In the genomic region with DNA sequence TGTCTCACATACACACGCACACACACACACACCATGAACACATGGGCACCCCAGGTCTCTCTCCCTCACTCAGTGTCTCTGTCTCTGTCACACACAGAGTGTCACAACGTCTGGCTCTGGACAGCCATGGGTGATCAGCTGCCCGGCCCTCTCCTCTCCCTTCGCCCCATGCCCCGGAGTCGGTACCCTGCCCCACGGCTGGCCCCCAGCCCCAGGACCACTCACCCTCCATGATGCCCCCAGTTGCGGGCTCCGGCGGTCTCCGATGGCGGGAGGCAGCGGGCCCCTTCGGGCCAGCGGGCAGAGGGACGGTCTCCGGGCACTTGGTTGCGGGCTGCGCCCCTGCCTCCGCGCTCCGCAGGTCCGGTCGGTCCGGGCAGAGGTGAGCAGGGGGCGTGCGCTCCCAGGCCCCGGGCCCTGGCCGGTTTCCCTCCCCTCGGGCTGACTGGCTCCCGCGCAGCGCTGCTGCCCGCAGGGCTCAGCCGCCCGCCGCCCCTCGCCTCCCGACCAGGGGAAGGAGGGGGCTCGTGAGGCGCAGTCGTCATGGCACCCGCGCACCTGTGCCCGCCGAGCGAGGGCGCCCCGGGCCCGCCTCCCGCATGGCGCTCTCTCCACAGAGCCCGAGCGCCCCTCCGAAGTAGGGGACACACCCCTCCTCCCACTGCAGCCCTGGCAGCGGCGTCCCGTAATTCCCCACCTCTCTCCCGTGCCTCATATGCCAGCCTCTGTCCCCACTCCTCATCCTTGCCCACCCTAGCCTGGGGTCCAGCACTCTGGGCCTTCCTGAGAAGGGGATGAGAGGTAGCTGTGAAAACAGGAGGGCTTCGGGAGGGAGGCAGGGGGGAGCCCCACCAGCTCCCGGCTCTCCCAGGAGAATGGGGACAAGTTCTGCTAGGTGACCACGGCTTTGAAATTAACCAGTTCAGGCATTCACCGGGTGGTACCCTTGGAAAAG, we compare ENCODE assay signal across 10 cellular contexts. TPM values are rescaled to one million over a fixed set of nuclear protein-coding genes. Genes with fewer than 3 reads are reported as not detected.
DNase-seq lines count a peak whose midpoint lies in the region; ATAC-seq and TF ChIP-seq lines count a peak whose summit lies in the region.
"Had no signal": no experiment of that assay in that cellular context is flagged by ENCODE, and none has a peak within 500 bp of the region (broad histone marks: within the 10 kb centered on the region; RNA-seq: fewer than 3 reads in every experiment).

Gene NPFFR1, minus strand, starts transcription at position 560 of the 955 bp plus-strand sequence. Its CDS starts 328 bp downstream, at position 232.

- peaks cover 2% of the 10 kb centered on the region for H3K4me1 Mint-ChIP-seq in activated T-cell treated with anti-CD3 and anti-CD28 coated beads, Interleukin-2, amount 50 U/mL, for 4 hours (ENCODE audit: low read depth)
- peaks cover 3% of the 10 kb centered on the region for H3K4me1 Mint-ChIP-seq in activated T-cell treated with anti-CD3 and anti-CD28 coated beads, Interleukin-2, amount 50 U/mL, for 24 hours (ENCODE audit: low read depth)

- H3K4me3 ChIP-seq in dorsolateral prefrontal cortex (peak within 1 kb of the TSS; percentile 15 to 63 (median 46)), lung (peak within 1 kb of the TSS; percentile 6), upper lobe of left lung (peak within 1 kb of the TSS in 3 of 4 donors; percentile 43 to 49 (median 48))
- H3K4me3 ChIP-seq: mucosa of descending colon had no signal

- ATAC-seq in activated T-cell treated with anti-CD3 and anti-CD28 coated beads, Interleukin-2, amount 50 U/mL, for 4 hours, result peak; percentile 50 to 70
- ATAC-seq in lung (ENCODE audit: insufficient read depth, low FRiP score) (peak; percentile 27), upper lobe of left lung (ENCODE audit: low FRiP score in 2 of 2) (peak; percentile 63 to 67), GM21515 (IDR thresholded peaks at IDR 0.05; ENCODE audit: unreplicated experiment) (no peak), GM21529 (IDR thresholded peaks at IDR 0.05; ENCODE audit: unreplicated experiment) (no peak)
- ATAC-seq: mucosa of descending colon had no signal

- 8 to 20% methylated on average over 30 to 63 of the region's 63 CpGs for WGBS in lung, 2 donors
- 14 to 29% methylated on average over 11 to 30 of the region's 63 CpGs for WGBS in upper lobe of left lung, 2 donors

- H3K27ac ChIP-seq in dorsolateral prefrontal cortex (peak within 1 kb of the TSS in 2 of 59 donors; percentile 28 to 36), lung (ENCODE audit: low read depth in 1 of 2, low read length in 1 of 2) (no peak within 1 kb of the TSS), upper lobe of left lung (no peak within 1 kb of the TSS)

- TF ChIP-seq CTCF in dorsolateral prefrontal cortex (IDR thresholded peaks at IDR 0.05 in 54 of 56, conservative IDR thresholded peaks at IDR 0.05 in 2 of 56; ENCODE audit: low read depth in 1 of 56, partially characterized antibody in 56 of 56) (no peak), lung (IDR thresholded peaks at IDR 0.05; ENCODE audit: control extremely low read depth, extremely low read depth) (no peak), upper lobe of left lung (IDR thresholded peaks at IDR 0.05) (peak in 2 of 6 experiments; percentile 6 to 15)

- H3K9me3 Mint-ChIP-seq in activated T-cell treated with anti-CD3 and anti-CD28 coated beads, Interleukin-2, amount 50 U/mL, for 4 hours, result peaks cover 4% of the 10 kb centered on the region
- H3K9me3 Mint-ChIP-seq in activated T-cell treated with anti-CD3 and anti-CD28 coated beads, Interleukin-2, amount 50 U/mL, for 24 hours, result no peaks in the 10 kb centered on the region

- no peaks in the 10 kb centered on the region for H3K36me3 ChIP-seq in lung (ENCODE audit: control insufficient read depth in 2 of 2, insufficient read depth in 2 of 2, low read length in 2 of 2)
- H3K36me3 ChIP-seq in upper lobe of left lung, result no peaks in the 10 kb centered on the region

- H3K27me3 Mint-ChIP-seq in activated T-cell treated with anti-CD3 and anti-CD28 coated beads, Interleukin-2, amount 50 U/mL, for 4 hours (ENCODE audit: low read depth), result peaks cover 50% of the 10 kb centered on the region
- peaks cover 58% of the 10 kb centered on the region for H3K27me3 Mint-ChIP-seq in activated T-cell treated with anti-CD3 and anti-CD28 coated beads, Interleukin-2, amount 50 U/mL, for 24 hours

- H3K27ac Mint-ChIP-seq in activated T-cell treated with anti-CD3 and anti-CD28 coated beads, Interleukin-2, amount 50 U/mL, for 24 hours, result no peak within 1 kb of the TSS

- peaks cover 0 to 54% (median 23%) of the 10 kb centered on the region in 45 donors for H3K27me3 ChIP-seq in dorsolateral prefrontal cortex
- H3K27me3 ChIP-seq in lung (ENCODE audit: control insufficient read depth, insufficient read depth), result no peaks in the 10 kb centered on the region
- peaks cover 0 to 8% (median 4%) of the 10 kb centered on the region in 4 donors for H3K27me3 ChIP-seq in upper lobe of left lung

- intact Hi-C loops in dorsolateral prefrontal cortex (cut with DNase I), result no loop called here

- TF ChIP-seq EP300 in upper lobe of left lung (IDR thresholded peaks at IDR 0.05), result no peak

- DNase-seq in activated T-cell treated with anti-CD3 and anti-CD28 coated beads, Interleukin-2, amount 50 U/mL, for 4 hours, result no peak
- DNase-seq in activated T-cell treated with anti-CD3 and anti-CD28 coated beads, Interleukin-2, amount 50 U/mL, for 24 hours, result no peak
- DNase-seq in dorsolateral prefrontal cortex (no peak), lung (ENCODE audit: low spot score) (no peak), upper lobe of left lung (peak; percentile 40 to 88), dermis blood vessel endothelial cell (no peak)
- DNase-seq: mucosa of descending colon, SW 1271 had no signal

- no peak for TF ChIP-seq POLR2A in upper lobe of left lung (IDR thresholded peaks at IDR 0.05)

- H3K36me3 Mint-ChIP-seq in activated T-cell treated with anti-CD3 and anti-CD28 coated beads, Interleukin-2, amount 50 U/mL, for 4 hours (ENCODE audit: insufficient read depth), result no peaks in the 10 kb centered on the region
- no peaks in the 10 kb centered on the region for H3K36me3 Mint-ChIP-seq in activated T-cell treated with anti-CD3 and anti-CD28 coated beads, Interleukin-2, amount 50 U/mL, for 24 hours (ENCODE audit: low read depth)

- H3K9me3 ChIP-seq in lung (ENCODE audit: control insufficient read depth in 2 of 2, insufficient read depth in 1 of 2, low read length in 1 of 2) (no peaks in the 10 kb centered on the region), upper lobe of left lung (no peaks in the 10 kb centered on the region)
- H3K9me3 ChIP-seq: mucosa of descending colon had no signal

- H3K4me1 ChIP-seq in lung (ENCODE audit: control insufficient read depth in 2 of 2, insufficient read depth in 2 of 2, low read length in 2 of 2) (peaks cover 0 to 4% of the 10 kb centered on the region in 2 donors), upper lobe of left lung (peaks cover 6 to 12% (median 9%) of the 10 kb centered on the region in 4 donors)

- no peak within 1 kb of the TSS for H3K4me3 Mint-ChIP-seq in activated T-cell treated with anti-CD3 and anti-CD28 coated beads, Interleukin-2, amount 50 U/mL, for 4 hours
- H3K4me3 Mint-ChIP-seq in activated T-cell treated with anti-CD3 and anti-CD28 coated beads, Interleukin-2, amount 50 U/mL, for 24 hours, result no peak within 1 kb of the TSS

RNA-seq across cellular contexts. Expression of gene NPFFR1, which starts in this region (rescaled TPM):
- not detected for total RNA-seq in activated T-cell treated with anti-CD3 and anti-CD28 coated beads, Interleukin-2, amount 50 U/mL, for 4 hours
- total RNA-seq in dorsolateral prefrontal cortex, result 1 to 10 TPM in 114 of 120 experiments, under 1 TPM in 6; 0.64 to 5.9 (median 2.1) TPM
- 1 to 10 TPM in 1 of 2 donors, under 1 TPM in 1; 0.12 to 2.2 TPM for total RNA-seq in lung
- under 1 TPM; 0.14 TPM for polyA plus RNA-seq in lung
- total RNA-seq in upper lobe of left lung, result 1 to 10 TPM in 1 of 6 donors, under 1 TPM in 5; 0.15 to 1.0 (median 0.29) TPM
- total RNA-seq in dermis blood vessel endothelial cell, result not detected in 2 replicates

Comparison
In these comparisons a context has a peak if more than half of its experiments do, and no peak if none do; other contexts are left out.
1. Peak in ATAC-seq in activated T-cell treated with anti-CD3 and anti-CD28 coated beads, Interleukin-2, amount 50 U/mL, for 4 hours; RNA of the gene not detected or under 1 TPM.
2. ATAC-seq: peak in lung (single experiment) and upper lobe of left lung (2 of 2); none in GM21515 (single experiment) and GM21529 (single experiment).
3. DNase-seq: peak in upper lobe of left lung (2 of 2); none in activated T-cell treated with anti-CD3 and anti-CD28 coated beads, Interleukin-2, amount 50 U/mL, for 4 hours (single experiment), activated T-cell treated with anti-CD3 and anti-CD28 coated beads, Interleukin-2, amount 50 U/mL, for 24 hours (single experiment), dorsolateral prefrontal cortex (0 of 10), lung (single experiment) and dermis blood vessel endothelial cell (single experiment).
4. Peak in every context shown above with its lines, with median percentiles within 50 percentile points of each other: H3K4me3 ChIP-seq.